1 cellular context compared by ENCODE assay signal in the genomic region with DNA sequence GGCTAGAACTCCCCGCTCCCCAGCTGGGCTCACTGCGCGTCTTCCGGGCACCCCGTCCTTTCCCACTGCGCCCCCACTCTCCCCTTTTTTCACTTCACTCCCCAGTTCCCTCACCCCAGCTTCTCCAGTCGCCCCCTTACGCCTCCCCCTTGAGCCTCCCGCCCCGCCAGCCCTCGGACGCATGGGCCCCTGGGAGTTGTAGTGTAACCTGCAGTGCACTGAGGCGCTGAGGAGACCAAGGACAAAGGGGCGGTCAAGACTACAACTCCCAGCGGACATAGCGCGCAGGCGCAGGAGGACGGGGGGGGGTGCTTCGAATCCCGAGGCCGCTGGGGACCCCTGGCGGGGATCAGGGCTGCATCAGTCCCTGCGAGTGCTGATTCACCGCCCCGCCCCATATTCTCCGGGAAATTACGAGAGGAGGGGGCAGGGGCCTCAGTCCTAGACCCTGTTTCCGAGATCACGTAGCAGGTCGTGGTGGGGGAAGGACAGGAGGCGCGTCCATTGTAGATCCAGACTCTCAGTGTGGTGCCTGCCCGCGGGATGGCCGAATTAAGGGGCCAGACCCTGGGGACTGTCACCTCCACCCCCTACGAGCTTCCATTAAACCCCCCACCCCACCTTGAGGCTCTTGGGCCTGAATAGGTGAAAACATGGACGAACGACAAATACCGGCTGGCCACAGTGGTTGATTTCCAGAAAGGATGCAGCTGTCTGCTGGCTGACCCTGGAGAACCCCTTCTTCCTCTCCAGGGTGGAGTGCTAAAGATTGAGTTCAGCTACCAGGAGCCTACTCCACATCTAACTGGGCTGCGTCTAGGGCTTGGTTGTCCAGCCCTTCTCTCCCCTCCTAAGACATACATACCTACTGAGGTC.
TF ChIP-seq lines count a peak whose summit lies in the region.

No MANE protein-coding gene starts in this region.

TF ChIP-seq in IMR-90, 13 proteins besides CTCF, POLR2A, EP300 and RAD21 (continued from another document):
- TF ChIP-seq MAZ (IDR thresholded peaks at IDR 0.05; ENCODE audit: borderline replicate concordance, low read depth, low read length) (peak; percentile 89), CEBPB (IDR thresholded peaks at IDR 0.05; ENCODE audit: low read depth, low read length) (no peak), FOS (IDR thresholded peaks at IDR 0.05; ENCODE audit: low read depth, low read length) (peak; percentile 74), BHLHE40 (IDR thresholded peaks at IDR 0.05; ENCODE audit: low read depth, low read length) (0 out of 2 replicates have a peak, but pooled peaks have one; percentile 6), RCOR1 (IDR thresholded peaks at IDR 0.05; ENCODE audit: insufficient replicate concordance, low read length) (no peak), SMC3 (IDR thresholded peaks at IDR 0.05; ENCODE audit: low read depth, low read length) (peak; percentile 56)
- TF ChIP-seq, protein P1, sequence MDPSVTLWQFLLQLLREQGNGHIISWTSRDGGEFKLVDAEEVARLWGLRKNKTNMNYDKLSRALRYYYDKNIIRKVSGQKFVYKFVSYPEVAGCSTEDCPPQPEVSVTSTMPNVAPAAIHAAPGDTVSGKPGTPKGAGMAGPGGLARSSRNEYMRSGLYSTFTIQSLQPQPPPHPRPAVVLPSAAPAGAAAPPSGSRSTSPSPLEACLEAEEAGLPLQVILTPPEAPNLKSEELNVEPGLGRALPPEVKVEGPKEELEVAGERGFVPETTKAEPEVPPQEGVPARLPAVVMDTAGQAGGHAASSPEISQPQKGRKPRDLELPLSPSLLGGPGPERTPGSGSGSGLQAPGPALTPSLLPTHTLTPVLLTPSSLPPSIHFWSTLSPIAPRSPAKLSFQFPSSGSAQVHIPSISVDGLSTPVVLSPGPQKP (IDR thresholded peaks at IDR 0.05; ENCODE audit: borderline replicate concordance, low read depth, low read length): no peak
